ENCODE assay signal across 8 cellular contexts in genomic region chr15:38072007-38072506, GRCh38.
DNase-seq lines count a peak whose midpoint lies in the region; ATAC-seq, FAIRE-seq and TF ChIP-seq lines count a peak whose summit lies in the region.

No MANE protein-coding gene starts in this region.

- H3K36me3 ChIP-seq in Peyer's patch (no peaks in the 10 kb centered on the region), esophagus muscularis mucosa (no peaks in the 10 kb centered on the region), osteoblast (ENCODE audit: insufficient read depth, low read length) (no peaks in the 10 kb centered on the region)

- TF ChIP-seq CTCF in A549 (IDR thresholded peaks at IDR 0.05) (no peak), Peyer's patch (IDR thresholded peaks at IDR 0.05) (no peak), esophagus muscularis mucosa (IDR thresholded peaks at IDR 0.05) (no peak), osteoblast (IDR thresholded peaks at IDR 0.05; ENCODE audit: extremely low read depth, low read depth, low read length) (no peak)

- no peaks in the 10 kb centered on the region for H3K79me2 ChIP-seq in osteoblast (ENCODE audit: insufficient read depth, low read length)

- H4K20me1 ChIP-seq in osteoblast (ENCODE audit: insufficient read depth, low read length) = no peaks in the 10 kb centered on the region

- no peak for DNase-seq in A549 (ENCODE audit: low read depth in 1 of 2, low spot score in 1 of 2)
- DNase-seq in Peyer's patch = peak in 1 of 3 donors; percentile 16
- no peak for DNase-seq in esophagus muscularis mucosa (ENCODE audit: extremely low spot score)
- no peak for DNase-seq in osteoblast (ENCODE audit: insufficient read length, low spot score, missing footprints)
- DNase-seq in foreskin melanocyte = no peak
- no peak for DNase-seq in DMS114 treated with DMSO at 0.1 percent for 48 hours (lab: John Stamatoyannopoulos, UW; ENCODE audit: unreplicated experiment)

- no peak for TF ChIP-seq EP300 in A549 (IDR thresholded peaks at IDR 0.05)
- no peak for TF ChIP-seq EP300 in esophagus muscularis mucosa (IDR thresholded peaks at IDR 0.05)

- whole genome bisulfite sequencing in A549 (ENCODE audit: missing lambda C conversion rate) = 38% methylated on average over 11 of the region's 11 CpGs
- 33% methylated on average over 11 of the region's 11 CpGs for whole genome bisulfite sequencing in esophagus muscularis mucosa

- intact Hi-C loops in esophagus muscularis mucosa (cut with DNase I) = loop anchor here (2.0 to 5.0 kb wide), 2 partner anchors 60 to 179 kb away; no protein-coding TSS in a partner anchor

- H3K27me3 ChIP-seq in Peyer's patch (no peaks in the 10 kb centered on the region), esophagus muscularis mucosa (no peaks in the 10 kb centered on the region), osteoblast (ENCODE audit: insufficient read depth, low read length) (no peaks in the 10 kb centered on the region)

- no peak for TF ChIP-seq RAD21 in A549 (conservative IDR thresholded peaks at IDR 0.05 in 1 of 2, IDR thresholded peaks at IDR 0.05 in 1 of 2)

- H3K27ac ChIP-seq in A549 = peak overlapping the region; percentile 84 to 88
- H3K27ac ChIP-seq in Peyer's patch = peak overlapping the region; percentile 69 to 85 (median 81)
- H3K27ac ChIP-seq in esophagus muscularis mucosa (replicated peaks in 1 of 4) = peak overlapping the region; percentile 80 to 87 (median 84)
- H3K27ac ChIP-seq in osteoblast (ENCODE audit: low read depth, low read length) = peak overlapping the region; percentile 90

- H3K4me1 ChIP-seq in A549 (peaks cover 25% of the 10 kb centered on the region), Peyer's patch (peaks cover 0 to 39% (median 7%) of the 10 kb centered on the region in 4 donors), esophagus muscularis mucosa (peaks cover 22 to 42% (median 40%) of the 10 kb centered on the region in 4 donors), osteoblast (ENCODE audit: insufficient read depth, low read length) (peaks cover 38% of the 10 kb centered on the region)

- no peak for TF ChIP-seq POLR2A in A549 (IDR thresholded peaks at IDR 0.05; ENCODE audit: low read length)
- no peak for TF ChIP-seq POLR2A in Peyer's patch (IDR thresholded peaks at IDR 0.05)
- no peak for TF ChIP-seq POLR2A in esophagus muscularis mucosa (IDR thresholded peaks at IDR 0.05; ENCODE audit: low read depth)

- peak overlapping the region; percentile 93 for H2AFZ ChIP-seq in osteoblast (ENCODE audit: low read length)

- ATAC-seq in A549 (peak; percentile 21 to 24; a peak in 4 of 6 replicates), GM21717 (IDR thresholded peaks at IDR 0.05; ENCODE audit: unreplicated experiment) (peak; percentile 12), HG03045 (IDR thresholded peaks at IDR 0.05; ENCODE audit: unreplicated experiment) (no peak)

- peak overlapping the region; percentile 84 for H3K4me2 ChIP-seq in A549
- peak overlapping the region; percentile 87 for H3K4me2 ChIP-seq in osteoblast (ENCODE audit: insufficient read depth, low read length)

- H3K9me3 ChIP-seq in A549 = no peaks in the 10 kb centered on the region
- H3K9me3 ChIP-seq in Peyer's patch = no peaks in the 10 kb centered on the region
- H3K9me3 ChIP-seq in esophagus muscularis mucosa = no peaks in the 10 kb centered on the region
- H3K9me3 ChIP-seq in osteoblast (ENCODE audit: low read depth, low read length) = no peaks in the 10 kb centered on the region

- CTCF ChIA-PET in A549 (lab: Yijun Ruan, JAX) = interaction anchor here (1.1 to 1.4 kb wide), 3 partner anchors 26 to 219 kb away, joined by 3 to 5 read pairs (median 3); no protein-coding TSS in a partner anchor

- H3K4me3 ChIP-seq in A549 = peak overlapping the region; percentile 52
- peak overlapping the region; percentile 43 to 67 (median 52) for H3K4me3 ChIP-seq in Peyer's patch
- H3K4me3 ChIP-seq in esophagus muscularis mucosa = peak overlapping the region; percentile 58 to 70 (median 64)
- H3K4me3 ChIP-seq in osteoblast (ENCODE audit: insufficient read depth, low read length) = peak overlapping the region; percentile 75

- no peak for FAIRE-seq in A549 (lab: Jason Lieb, UNC)

- POLR2A ChIA-PET in A549 (lab: Yijun Ruan, JAX) = interaction anchor here (0.7 to 1.9 kb wide), 4 partner anchors 13 to 281 kb away, joined by 3 to 52 read pairs (median 3); partner anchors contain the start of gene SPRED1

TF ChIP-seq in A549, 52 proteins besides CTCF, POLR2A, EP300 and RAD21:
- peak; percentile 17; the same call in 1 of the 2 replicates for TF ChIP-seq KDM1A (IDR thresholded peaks at IDR 0.05; ENCODE audit: low read depth)
- TF ChIP-seq, protein P1, sequence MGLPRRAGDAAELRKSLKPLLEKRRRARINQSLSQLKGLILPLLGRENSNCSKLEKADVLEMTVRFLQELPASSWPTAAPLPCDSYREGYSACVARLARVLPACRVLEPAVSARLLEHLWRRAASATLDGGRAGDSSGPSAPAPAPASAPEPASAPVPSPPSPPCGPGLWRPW (IDR thresholded peaks at IDR 0.05) = no peak
